Comparison of ENCODE assay signal across 16 cellular contexts in genomic region chr14:23481992-23482813, GRCh38. TPM values are rescaled to one million over a fixed set of nuclear protein-coding genes. Genes with fewer than 3 reads are reported as not detected.
DNase-seq lines count a peak whose midpoint lies in the region; FAIRE-seq and TF ChIP-seq lines count a peak whose summit lies in the region.
"Had no signal": no experiment of that assay in that cellular context is flagged by ENCODE, and none has a peak within 500 bp of the region (broad histone marks: within the 10 kb centered on the region; RNA-seq: fewer than 3 reads in every experiment).

No MANE protein-coding gene starts in this region.

- no peak for FAIRE-seq in GM19239 (lab: Jason Lieb, UNC)
- FAIRE-seq: small intestine had no signal

- no peaks in the 10 kb centered on the region for H3K9me3 ChIP-seq in Loucy (ENCODE audit: insufficient read depth, low read depth, low read length)
- H3K9me3 ChIP-seq: stomach had no signal

- no peaks in the 10 kb centered on the region for H3F3A ChIP-seq in Loucy (ENCODE audit: low read depth)

- H3K4me1 Mint-ChIP-seq in chondrocyte (ENCODE audit: low read depth) (peaks cover 3% of the 10 kb centered on the region), nephron progenitor cell (peaks cover 39% of the 10 kb centered on the region)

- H3K79me2 ChIP-seq in Loucy (ENCODE audit: insufficient read depth, low read length): no peaks in the 10 kb centered on the region

- H3K27ac Mint-ChIP-seq in chondrocyte (ENCODE audit: unreplicated experiment) (no peak overlapping the region), nephron progenitor cell (no peak overlapping the region)

- H3K27me3 ChIP-seq in Loucy (ENCODE audit: insufficient read depth, low read length, poor library complexity, severe bottlenecking): no peaks in the 10 kb centered on the region
- H3K27me3 ChIP-seq: stomach had no signal

- H3K36me3 ChIP-seq in Loucy (ENCODE audit: insufficient read depth, low read length): peaks cover 14% of the 10 kb centered on the region; the same call in 1 of the 2 replicates

- H3K9me3 Mint-ChIP-seq in chondrocyte (ENCODE audit: low read depth) (no peaks in the 10 kb centered on the region), nephron progenitor cell (no peaks in the 10 kb centered on the region)

- H3K36me3 Mint-ChIP-seq in chondrocyte (ENCODE audit: low read depth) (peaks cover 12% of the 10 kb centered on the region), nephron progenitor cell (ENCODE audit: low read depth) (peaks cover 12% of the 10 kb centered on the region)

- H3K4me3 Mint-ChIP-seq in chondrocyte (ENCODE audit: unreplicated experiment) (no peak overlapping the region), nephron progenitor cell (peak overlapping the region; percentile 17)

- H3K9me2 ChIP-seq in Loucy (replicated peaks; ENCODE audit: low read depth, low read length): no peaks in the 10 kb centered on the region

- H3K27me3 Mint-ChIP-seq in chondrocyte (ENCODE audit: low read depth) (no peaks in the 10 kb centered on the region), nephron progenitor cell (ENCODE audit: low read depth, poor library complexity) (peaks cover 3% of the 10 kb centered on the region)

- H2AFZ ChIP-seq in Loucy (ENCODE audit: low read length): no peak overlapping the region

- no peak overlapping the region for H3K4me2 ChIP-seq in Loucy (ENCODE audit: low read depth, low read length, poor library complexity, severe bottlenecking)

- H4K20me1 ChIP-seq in Loucy (ENCODE audit: insufficient read depth, low read length, poor library complexity, severe bottlenecking): peaks cover 6% of the 10 kb centered on the region

- TF ChIP-seq CTCF in Loucy (conservative IDR thresholded peaks at IDR 0.05; ENCODE audit: low read length) (peak; percentile 25; the same call in 1 of the 2 replicates), chondrocyte (IDR thresholded peaks at IDR 0.05) (peak; percentile 14), nephron progenitor cell (IDR thresholded peaks at IDR 0.05) (no peak)

- no peak overlapping the region for H3K4me3 ChIP-seq in Loucy (ENCODE audit: low read length, poor library complexity, severe bottlenecking)
- H3K4me3 ChIP-seq: stomach had no signal

- H3K9ac ChIP-seq in Loucy (ENCODE audit: low read depth, low read length, poor library complexity, severe bottlenecking): no peak overlapping the region

- no peaks in the 10 kb centered on the region for H3K4me1 ChIP-seq in Loucy (ENCODE audit: insufficient read depth, low read length, poor library complexity, severe bottlenecking)

- DNase-seq in NCI-H2029 treated with DMSO at 0.1 percent for 48 hours (lab: John Stamatoyannopoulos, UW) (peak; percentile 54), NCI-H2029 (lab: John Stamatoyannopoulos, UW) (no peak), chondrocyte (ENCODE audit: low spot score) (no peak), nephron progenitor cell (no peak), GM19239 (ENCODE audit: insufficient read length, low spot score) (no peak), T-helper 1 cell (no peak)
- no peak for DNase-seq in stimulated activated naive CD4-positive, alpha-beta T cell (lab: John Stamatoyannopoulos, UW)
- DNase-seq: activated CD8-positive, alpha-beta memory T cell treated with anti-CD3 and anti-CD28 coated beads for 24 hours; activated effector memory CD4-positive, alpha-beta T cell treated with Interleukin-2 at 50 U/mL for 16 hours; effector CD4-positive, alpha-beta T cell; KG1; NCI-H1930; occipital lobe; small intestine; stomach had no signal

RNA-seq across cellular contexts. Expression of gene NGDN, which starts 12.7 kb away (rescaled TPM):
- total RNA-seq in chondrocyte: 23.2 to 25.2 TPM (median 23.5 TPM) in 3 replicates

RNA-seq across cellular contexts. Expression of gene MYH7, which starts 46.7 kb away (rescaled TPM):
- not detected in 3 replicates for total RNA-seq in chondrocyte
